ENCODE assay signal across 8 cellular contexts in genomic region chr2:206260427-206261012, GRCh38. TPM values are rescaled to one million over a fixed set of nuclear protein-coding genes. Genes with fewer than 3 reads are reported as not detected.
A peak's percentile ranks its signal among the peaks of the same experiment; 100 is the strongest.
DNase-seq lines count a peak whose midpoint lies in the region; ATAC-seq and TF ChIP-seq lines count a peak whose summit lies in the region.

No MANE protein-coding gene starts in this region.

- H4K8ac ChIP-seq in H9 (replicated peaks; ENCODE audit: insufficient read length, low read depth, low read length): no peak overlapping the region

- H3K23me2 ChIP-seq in H9 (ENCODE audit: insufficient read length, low read depth, low read length, poor library complexity, severe bottlenecking): no peaks in the 10 kb centered on the region

- CTCF ChIA-PET in CD8-positive, alpha-beta memory T cell (lab: Charles Lee): no interaction called here

- no peak overlapping the region for H2AK5ac ChIP-seq in H9 (ENCODE audit: insufficient read length, low read length)

- H3K23ac ChIP-seq in H9 (ENCODE audit: insufficient read length, low read depth, low read length): no peak overlapping the region

- H3K36me3 ChIP-seq in CD8-positive, alpha-beta memory T cell (ENCODE audit: insufficient read depth, low read length): no peaks in the 10 kb centered on the region

- no peak overlapping the region for H3T11ph ChIP-seq in H9 (ENCODE audit: low read length)

- no peak overlapping the region for H3K9ac ChIP-seq in H9 (ENCODE audit: extremely low read depth, insufficient read length, low read length)

- POLR2A ChIA-PET in CD8-positive, alpha-beta memory T cell (lab: Charles Lee): no interaction called here

- H2AFZ ChIP-seq in H9 (ENCODE audit: low read length): no peak overlapping the region

- H3K4me3 ChIP-seq in NB4 (ENCODE audit: low read depth, low read length): no peak overlapping the region
- no peak overlapping the region for H3K4me3 ChIP-seq in CD8-positive, alpha-beta memory T cell (ENCODE audit: low read length)

- no peak overlapping the region for H4K91ac ChIP-seq in H9 (ENCODE audit: insufficient read length, low read depth, low read length)

- H2BK5ac ChIP-seq in H9 (ENCODE audit: insufficient read length, low read length): no peak overlapping the region

- TF ChIP-seq POLR2A in NB4 (IDR thresholded peaks at IDR 0.05; ENCODE audit: extremely low read depth, insufficient read length): no peak

- no peak overlapping the region for H3K14ac ChIP-seq in H9 (ENCODE audit: insufficient read depth, low read length)

- H4K5ac ChIP-seq in H9 (ENCODE audit: insufficient read length, low read depth, low read length): no peak overlapping the region

- no peak overlapping the region for H3K4ac ChIP-seq in H9 (ENCODE audit: low read depth, low read length)

- no peak overlapping the region for H3K4me2 ChIP-seq in H9 (ENCODE audit: insufficient read depth, insufficient read length, low read length)

- H3K27me3 ChIP-seq in H9 (ENCODE audit: insufficient read depth, low read length): no peaks in the 10 kb centered on the region
- peaks cover 17% of the 10 kb centered on the region for H3K27me3 ChIP-seq in CD8-positive, alpha-beta memory T cell (ENCODE audit: insufficient read depth, low read length, poor library complexity, severe bottlenecking)

- no peak overlapping the region for H2BK120ac ChIP-seq in H9 (ENCODE audit: low read depth, low read length, poor library complexity, severe bottlenecking)

- no peak overlapping the region for H3K4me3 Mint-ChIP-seq in H9
- no peak overlapping the region for H3K4me3 Mint-ChIP-seq in CD8-positive, alpha-beta memory T cell

- H3K4me1 Mint-ChIP-seq in H9: peaks cover 27 to 35% of the 10 kb centered on the region in 2 experiments
- peaks cover 4 to 8% (median 6%) of the 10 kb centered on the region in 3 donors for H3K4me1 Mint-ChIP-seq in CD8-positive, alpha-beta memory T cell

- no peaks in the 10 kb centered on the region for H4K20me1 ChIP-seq in H9 (ENCODE audit: control insufficient read depth, insufficient read depth, insufficient read length)

- no peaks in the 10 kb centered on the region for H3K79me2 ChIP-seq in H9 (ENCODE audit: insufficient read depth, low read length)

- H2BK12ac ChIP-seq in H9 (ENCODE audit: insufficient read length, low read depth, low read length): no peak overlapping the region

- no peak for ATAC-seq in HG03039 (IDR thresholded peaks at IDR 0.05; ENCODE audit: unreplicated experiment)

- H3K9me3 ChIP-seq in H9 (ENCODE audit: control insufficient read depth, low read depth, low read length): no peaks in the 10 kb centered on the region
- H3K9me3 ChIP-seq in CD8-positive, alpha-beta memory T cell (ENCODE audit: low read length): no peaks in the 10 kb centered on the region

- H3K9me3 Mint-ChIP-seq in H9: no peaks in the 10 kb centered on the region; a peak in 1 of 5 replicates
- peaks cover 0 to 5% (median 3%) of the 10 kb centered on the region in 5 donors for H3K9me3 Mint-ChIP-seq in CD8-positive, alpha-beta memory T cell

- TF ChIP-seq CTCF in H9 (conservative IDR thresholded peaks at IDR 0.05) (peak; percentile 61), NB4 (IDR thresholded peaks at IDR 0.05; ENCODE audit: low read depth, low read length) (peak; percentile 42)

- H3K79me1 ChIP-seq in H9 (ENCODE audit: insufficient read depth, low read depth, low read length, poor library complexity, severe bottlenecking): no peaks in the 10 kb centered on the region

- no peaks in the 10 kb centered on the region for H3K36me3 Mint-ChIP-seq in H9 (ENCODE audit: insufficient read depth in 1 of 3, low read depth in 3 of 3)
- H3K36me3 Mint-ChIP-seq in CD8-positive, alpha-beta memory T cell: no peaks in the 10 kb centered on the region

- peak; percentile 13 for DNase-seq in NOMO-1 treated with DMSO at 0.1 percent for 48 hours (lab: John Stamatoyannopoulos, UW; ENCODE audit: unreplicated experiment)
- no peak for DNase-seq in NOMO-1 treated with dmso at 0.1 percent for 144 hours (lab: John Stamatoyannopoulos, UW; ENCODE audit: unreplicated experiment)
- DNase-seq in H9: no peak
- peak; percentile 31 for DNase-seq in NB4 (ENCODE audit: low read depth)
- DNase-seq in dermis blood vessel endothelial cell: peak; percentile 33
- peak; percentile 10 for DNase-seq in renal cortical epithelial cell (ENCODE audit: low read depth)
- no peak for DNase-seq in CD8-positive, alpha-beta memory T cell

- H3K27me3 Mint-ChIP-seq in H9 (ENCODE audit: low read depth): peaks cover 17% of the 10 kb centered on the region
- H3K27me3 Mint-ChIP-seq in CD8-positive, alpha-beta memory T cell: peaks cover 68 to 78% of the 10 kb centered on the region in 2 donors

- H3K27ac ChIP-seq in H9 (ENCODE audit: insufficient read length, low read depth, low read length): no peak overlapping the region
- no peak overlapping the region for H3K27ac ChIP-seq in CD8-positive, alpha-beta memory T cell (ENCODE audit: low read depth, low read length)

- H3K18ac ChIP-seq in H9 (ENCODE audit: insufficient read length, low read depth, low read length): no peak overlapping the region

- no peak overlapping the region for H3K27ac Mint-ChIP-seq in H9
- no peak overlapping the region for H3K27ac Mint-ChIP-seq in CD8-positive, alpha-beta memory T cell

- no peak overlapping the region for H2BK15ac ChIP-seq in H9 (ENCODE audit: low read depth, low read length)

- WGBS in H9 (ENCODE audit: extremely low coverage, insufficient read length, low lambda C conversion rate): no CpG with 5 or more reads among the region's 4 CpGs

- no peak overlapping the region for H2BK20ac ChIP-seq in H9 (ENCODE audit: low read depth, low read length, poor library complexity, severe bottlenecking)

- no peak overlapping the region for H3K56ac ChIP-seq in H9 (ENCODE audit: insufficient read length, low read depth, low read length)

- no peaks in the 10 kb centered on the region for H3K4me1 ChIP-seq in H9 (ENCODE audit: insufficient read depth, low read length)
- H3K4me1 ChIP-seq in CD8-positive, alpha-beta memory T cell (ENCODE audit: insufficient read depth, low read length): no peaks in the 10 kb centered on the region

RNA-seq across cellular contexts. Expression of gene ZDBF2, which starts 13.9 kb away (rescaled TPM):
- 29.1 and 31.8 TPM in 2 replicates for total RNA-seq in H9 (2021)
- total RNA-seq in dermis blood vessel endothelial cell: 18.3 and 22.1 TPM in 2 replicates
- total RNA-seq in renal cortical epithelial cell: 10.1 and 21.7 TPM in 2 replicates
- total RNA-seq in CD8-positive, alpha-beta memory T cell: 1 to 10 TPM; 7.2 to 7.6 TPM
- polyA plus RNA-seq in CD8-positive, alpha-beta memory T cell: 2.0 TPM

Comparison
In these comparisons a context has a peak if more than half of its experiments do, and no peak if none do; other contexts are left out.
1. DNase-seq: peak in NOMO-1 treated with DMSO at 0.1 percent for 48 hours (single experiment), NB4 (single experiment), dermis blood vessel endothelial cell (single experiment) and renal cortical epithelial cell (single experiment); none in NOMO-1 treated with dmso at 0.1 percent for 144 hours (single experiment), H9 (single experiment) and CD8-positive, alpha-beta memory T cell (0 of 5).